1 cellular context compared by ENCODE assay signal in the genomic region with DNA sequence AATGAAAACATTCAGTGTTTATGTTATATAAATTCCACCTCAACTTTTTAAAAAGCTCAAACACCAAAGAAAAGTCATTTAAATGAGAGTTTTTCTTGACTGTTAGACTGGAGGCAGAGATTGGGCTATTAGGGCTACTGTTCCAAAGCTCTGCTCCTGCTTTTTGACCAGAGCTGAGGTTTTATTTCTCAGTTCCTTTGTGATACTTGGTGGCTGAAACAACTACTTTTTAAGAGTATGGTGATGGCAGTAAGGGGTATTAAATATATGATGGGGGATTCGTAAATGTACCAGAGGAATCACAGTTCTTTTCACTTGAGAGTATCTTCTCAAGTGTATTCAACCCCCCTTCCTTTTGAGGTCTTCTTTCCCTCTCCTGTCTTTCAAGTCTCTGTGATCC.
TF ChIP-seq lines count a peak whose summit lies in the region.

No MANE protein-coding gene starts in this region.

TF ChIP-seq in GM12878, 131 proteins besides CTCF, POLR2A, EP300 and RAD21 (continued from another document):
- 0 out of 2 replicates have a peak, but pooled peaks have one; percentile 20 for TF ChIP-seq IRF4 (IDR thresholded peaks at IDR 0.05; ENCODE audit: low read depth, low read length)
- peak; percentile 66 for TF ChIP-seq RUNX3 (IDR thresholded peaks at IDR 0.05; ENCODE audit: low read length)
- 0 out of 2 replicates have a peak, but pooled peaks have one; percentile 43 for TF ChIP-seq EED (IDR thresholded peaks at IDR 0.05; ENCODE audit: low read depth)
- TF ChIP-seq, protein P1, sequence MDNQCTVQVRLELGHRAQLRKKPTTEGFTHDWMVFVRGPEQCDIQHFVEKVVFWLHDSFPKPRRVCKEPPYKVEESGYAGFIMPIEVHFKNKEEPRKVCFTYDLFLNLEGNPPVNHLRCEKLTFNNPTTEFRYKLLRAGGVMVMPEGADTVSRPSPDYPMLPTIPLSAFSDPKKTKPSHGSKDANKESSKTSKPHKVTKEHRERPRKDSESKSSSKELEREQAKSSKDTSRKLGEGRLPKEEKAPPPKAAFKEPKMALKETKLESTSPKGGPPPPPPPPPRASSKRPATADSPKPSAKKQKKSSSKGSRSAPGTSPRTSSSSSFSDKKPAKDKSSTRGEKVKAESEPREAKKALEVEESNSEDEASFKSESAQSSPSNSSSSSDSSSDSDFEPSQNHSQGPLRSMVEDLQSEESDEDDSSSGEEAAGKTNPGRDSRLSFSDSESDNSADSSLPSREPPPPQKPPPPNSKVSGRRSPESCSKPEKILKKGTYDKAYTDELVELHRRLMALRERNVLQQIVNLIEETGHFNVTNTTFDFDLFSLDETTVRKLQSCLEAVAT (IDR thresholded peaks at IDR 0.05), result no peak
